8 cellular contexts compared by ENCODE assay signal in genomic region chr3:108602249-108602934, GRCh38. TPM values are rescaled to one million over a fixed set of nuclear protein-coding genes. Genes with fewer than 3 reads are reported as not detected.
DNase-seq lines count a peak whose midpoint lies in the region; ATAC-seq and TF ChIP-seq lines count a peak whose summit lies in the region.

No MANE protein-coding gene starts in this region.

- H3K27me3 ChIP-seq in neuronal stem cell (ENCODE audit: control insufficient read depth in 3 of 3, insufficient read depth in 3 of 3, low read depth in 1 of 3, low read length in 3 of 3) = no peaks in the 10 kb centered on the region

- H4K8ac ChIP-seq in neuronal stem cell (ENCODE audit: low read depth, low read length) = no peak overlapping the region

- peaks cover 0 to 6% of the 10 kb centered on the region in 2 donors for H3K9me3 ChIP-seq in neuronal stem cell (replicated peaks in 1 of 2; ENCODE audit: control insufficient read depth in 2 of 2, insufficient read depth in 1 of 2, low read depth in 1 of 2, low read length in 2 of 2)

- H3K4me1 Mint-ChIP-seq in activated naive CD8-positive, alpha-beta T cell treated with anti-CD3 and anti-CD28 coated beads, Interleukin-2, amount 50 U/mL, for 24 hours = peaks cover 50% of the 10 kb centered on the region
- peaks cover 9% of the 10 kb centered on the region for H3K4me1 Mint-ChIP-seq in chondrocyte (ENCODE audit: low read depth)

- H3K79me1 ChIP-seq in neuronal stem cell (ENCODE audit: low read depth, low read length) = no peaks in the 10 kb centered on the region

- peak; percentile 29 for DNase-seq in activated naive CD8-positive, alpha-beta T cell treated with anti-CD3 and anti-CD28 coated beads, Interleukin-2, amount 50 U/mL, for 24 hours
- no peak for DNase-seq in neuronal stem cell (ENCODE audit: low spot score)
- DNase-seq in AG08396 (ENCODE audit: low spot score) = no peak
- no peak for DNase-seq in chondrocyte (ENCODE audit: low spot score)
- no peak for DNase-seq in dedifferentiated amniotic fluid mesenchymal stem cell (ENCODE audit: extremely low spot score)
- DNase-seq in NCI-H446 (lab: John Stamatoyannopoulos, UW) = no peak

- no peak overlapping the region for H3K9ac ChIP-seq in neuronal stem cell (ENCODE audit: low read depth, low read length, poor library complexity)

- H2AK5ac ChIP-seq in neuronal stem cell (ENCODE audit: low read depth, low read length) = no peak overlapping the region

- peak; percentile 73 for ATAC-seq in GM18909 (IDR thresholded peaks at IDR 0.05; ENCODE audit: poor library complexity, unreplicated experiment)
- peak; percentile 71 for ATAC-seq in HG03066 (IDR thresholded peaks at IDR 0.05; ENCODE audit: low read depth, unreplicated experiment)
- ATAC-seq in activated naive CD8-positive, alpha-beta T cell treated with anti-CD3 and anti-CD28 coated beads, Interleukin-2, amount 50 U/mL, for 24 hours = peak; percentile 75

- no peak overlapping the region for H2BK5ac ChIP-seq in neuronal stem cell (ENCODE audit: low read length)

- peak overlapping the region; percentile 80 for H3K27ac Mint-ChIP-seq in activated naive CD8-positive, alpha-beta T cell treated with anti-CD3 and anti-CD28 coated beads, Interleukin-2, amount 50 U/mL, for 24 hours
- H3K27ac Mint-ChIP-seq in chondrocyte (ENCODE audit: unreplicated experiment) = no peak overlapping the region

- H2AFZ ChIP-seq in neuronal stem cell (ENCODE audit: low read length) = no peak overlapping the region

- H4K91ac ChIP-seq in neuronal stem cell (ENCODE audit: low read depth, low read length, poor library complexity) = no peak overlapping the region

- no peak overlapping the region for H3K4me2 ChIP-seq in neuronal stem cell (ENCODE audit: insufficient read depth, low read length, poor library complexity, severe bottlenecking)

- no peaks in the 10 kb centered on the region for H3K27me3 Mint-ChIP-seq in activated naive CD8-positive, alpha-beta T cell treated with anti-CD3 and anti-CD28 coated beads, Interleukin-2, amount 50 U/mL, for 24 hours
- H3K27me3 Mint-ChIP-seq in chondrocyte (ENCODE audit: low read depth) = no peaks in the 10 kb centered on the region

- TF ChIP-seq CTCF in chondrocyte (IDR thresholded peaks at IDR 0.05) = no peak

- no peak overlapping the region for H2BK120ac ChIP-seq in neuronal stem cell (ENCODE audit: low read depth, low read length)

- H3K27ac ChIP-seq in neuronal stem cell (replicated peaks; ENCODE audit: low read length) = peak overlapping the region; percentile 6

- peaks cover 2 to 12% of the 10 kb centered on the region in 2 donors for H3K36me3 ChIP-seq in neuronal stem cell (replicated peaks in 1 of 2; ENCODE audit: control insufficient read depth in 2 of 2, insufficient read depth in 2 of 2, low read length in 2 of 2)

- H3K23ac ChIP-seq in neuronal stem cell (ENCODE audit: low read depth, low read length, poor library complexity) = no peak overlapping the region

- peak overlapping the region; percentile 59 for H3K4me3 Mint-ChIP-seq in activated naive CD8-positive, alpha-beta T cell treated with anti-CD3 and anti-CD28 coated beads, Interleukin-2, amount 50 U/mL, for 24 hours
- no peak overlapping the region for H3K4me3 Mint-ChIP-seq in chondrocyte (ENCODE audit: unreplicated experiment)

- peaks cover 2 to 3% of the 10 kb centered on the region in 2 donors for H3K4me1 ChIP-seq in neuronal stem cell (ENCODE audit: control insufficient read depth in 2 of 2, insufficient read depth in 1 of 2, low read depth in 1 of 2, low read length in 2 of 2)

- no peaks in the 10 kb centered on the region for H3K9me3 Mint-ChIP-seq in activated naive CD8-positive, alpha-beta T cell treated with anti-CD3 and anti-CD28 coated beads, Interleukin-2, amount 50 U/mL, for 24 hours
- no peaks in the 10 kb centered on the region for H3K9me3 Mint-ChIP-seq in chondrocyte (ENCODE audit: low read depth)

- H3K18ac ChIP-seq in neuronal stem cell (ENCODE audit: low read length) = no peak overlapping the region

- H2BK12ac ChIP-seq in neuronal stem cell (ENCODE audit: low read length) = no peak overlapping the region

- H3K4ac ChIP-seq in neuronal stem cell (ENCODE audit: low read length) = no peak overlapping the region

- no peak overlapping the region for H3K4me3 ChIP-seq in neuronal stem cell (ENCODE audit: low read length in 2 of 2)

- WGBS in neuronal stem cell (ENCODE audit: extremely low coverage in 2 of 2, insufficient read length in 2 of 2, insufficient replicate concordance in 1 of 2), 2 donors = no CpG with 5 or more reads among the region's 5 CpGs

- H2BK15ac ChIP-seq in neuronal stem cell (ENCODE audit: low read length) = no peak overlapping the region

- no peak overlapping the region for H3K14ac ChIP-seq in neuronal stem cell (ENCODE audit: low read length)

- peaks cover 4% of the 10 kb centered on the region for H3K36me3 Mint-ChIP-seq in activated naive CD8-positive, alpha-beta T cell treated with anti-CD3 and anti-CD28 coated beads, Interleukin-2, amount 50 U/mL, for 24 hours (ENCODE audit: low read depth)
- H3K36me3 Mint-ChIP-seq in chondrocyte (ENCODE audit: low read depth) = no peaks in the 10 kb centered on the region

RNA-seq across cellular contexts. Expression of gene DZIP3, which starts 12.9 kb away (rescaled TPM):
- polyA plus RNA-seq in neuronal stem cell (2013, experiment 1 of 2) = 25.4 TPM
- polyA plus RNA-seq in neuronal stem cell (2013, experiment 2 of 2) = 25.4 TPM
- total RNA-seq in chondrocyte = 8.5 to 11.0 TPM (median 9.5 TPM) in 3 replicates

RNA-seq across cellular contexts. Expression of gene CIP2A, which starts 13.2 kb away (rescaled TPM):
- polyA plus RNA-seq in neuronal stem cell (2013, experiment 1 of 2) = 25.3 TPM
- polyA plus RNA-seq in neuronal stem cell (2013, experiment 2 of 2) = 24.5 TPM
- total RNA-seq in chondrocyte = 5.7 to 9.4 TPM (median 5.8 TPM) in 3 replicates
